14 cellular contexts compared by ENCODE assay signal in genomic region chr14:103408491-103409155, GRCh38. TPM values are rescaled to one million over a fixed set of nuclear protein-coding genes. Genes with fewer than 3 reads are reported as not detected.
DNase-seq lines count a peak whose midpoint lies in the region; ATAC-seq and TF ChIP-seq lines count a peak whose summit lies in the region.
"Had no signal": no experiment of that assay in that cellular context is flagged by ENCODE, and none has a peak within 500 bp of the region (broad histone marks: within the 10 kb centered on the region; RNA-seq: fewer than 3 reads in every experiment).

No MANE protein-coding gene starts in this region.

- TF ChIP-seq CTCF in fibroblast of pulmonary artery (IDR thresholded peaks at IDR 0.05; ENCODE audit: low read length, missing control alignments) = no peak
- TF ChIP-seq CTCF in neutrophil (IDR thresholded peaks at IDR 0.05) = no peak

- no peaks in the 10 kb centered on the region for H3K9me3 ChIP-seq in neutrophil
- H3K9me3 ChIP-seq: tibial nerve had no signal

- H3K27ac ChIP-seq in neutrophil = peak overlapping the region; percentile 75

- no peaks in the 10 kb centered on the region for H3K27me3 ChIP-seq in neutrophil
- H3K27me3 ChIP-seq: tibial nerve had no signal

- H3K36me3 ChIP-seq in neutrophil = peaks cover 25% of the 10 kb centered on the region

- DNase-seq in CD1c-positive myeloid dendritic cell (ENCODE audit: extremely low spot score) (peak; percentile 15), fibroblast of pulmonary artery (ENCODE audit: low read depth) (peak; percentile 70), GF-D8 (lab: John Stamatoyannopoulos, UW) (no peak), NCI-H748 (lab: John Stamatoyannopoulos, UW; ENCODE audit: unreplicated experiment) (no peak)
- no peak for DNase-seq in stimulated activated CD4-positive, alpha-beta T cell treated with anti-CD3 and anti-CD28 coated beads, Interleukin-12 subunit alpha, Interleukin-12 subunit beta, amount 100 ng/mL, for 4 hours
- DNase-seq: KBM-7, NCI-H1436 treated with DMSO at 0.1 percent for 48 hours, NCI-H524, occipital lobe had no signal

- no peak overlapping the region for H3K4me3 ChIP-seq in fibroblast of pulmonary artery (replicated peaks; ENCODE audit: low read depth, low read length)
- H3K4me3 ChIP-seq in neutrophil (ENCODE audit: low read depth in 1 of 2, low read length in 1 of 2) = no peak overlapping the region
- H3K4me3 ChIP-seq: tibial nerve had no signal

- no peak for ATAC-seq in GM18870 (IDR thresholded peaks at IDR 0.05; ENCODE audit: unreplicated experiment)
- ATAC-seq: left lobe of liver had no signal

- H3K4me1 ChIP-seq in neutrophil (ENCODE audit: control insufficient read depth in 1 of 2, insufficient read depth in 1 of 2, low read depth in 1 of 2, low read length in 1 of 2) = peaks cover 78 to 83% of the 10 kb centered on the region in 2 experiments

TF ChIP-seq in PFSK-1, 5 proteins besides CTCF, POLR2A, EP300 and RAD21:
- no peak for TF ChIP-seq SIN3A (IDR thresholded peaks at IDR 0.05; ENCODE audit: borderline replicate concordance, insufficient read depth, low read length)
- TF ChIP-seq POLR2AphosphoS5 (IDR thresholded peaks at IDR 0.05; ENCODE audit: low read depth, low read length) = no peak
- TF ChIP-seq TAF1 (IDR thresholded peaks at IDR 0.05; ENCODE audit: borderline replicate concordance, insufficient read depth, low read length) = no peak
- TF ChIP-seq FOXP2 (optimal IDR thresholded peaks at IDR 0.05; ENCODE audit: borderline replicate concordance, extremely low read depth, extremely low read length, insufficient read depth) = peak; percentile 38
- no peak for TF ChIP-seq REST (IDR thresholded peaks at IDR 0.05; ENCODE audit: insufficient read depth in 1 of 2, low read depth in 2 of 2, low read length in 2 of 2)
TF ChIP-seq in PFSK-1: peak in this region for 1.

RNA-seq across cellular contexts. Expression of gene MARK3, which starts 23.4 kb away (rescaled TPM):
- polyA plus RNA-seq in PFSK-1 (2012; ENCODE audit: insufficient read length, low read depth) = 77.9 TPM

Comparison
In these comparisons a context has a peak if more than half of its experiments do, and no peak if none do; other contexts are left out.
1. DNase-seq: peak in CD1c-positive myeloid dendritic cell (single experiment) and fibroblast of pulmonary artery (single experiment); none in GF-D8 (single experiment), stimulated activated CD4-positive, alpha-beta T cell treated with anti-CD3 and anti-CD28 coated beads, Interleukin-12 subunit alpha, Interleukin-12 subunit beta, amount 100 ng/mL, for 4 hours (single experiment) and NCI-H748 (single experiment).